Comparison of ENCODE assay signal across 37 cellular contexts in the genomic region with DNA sequence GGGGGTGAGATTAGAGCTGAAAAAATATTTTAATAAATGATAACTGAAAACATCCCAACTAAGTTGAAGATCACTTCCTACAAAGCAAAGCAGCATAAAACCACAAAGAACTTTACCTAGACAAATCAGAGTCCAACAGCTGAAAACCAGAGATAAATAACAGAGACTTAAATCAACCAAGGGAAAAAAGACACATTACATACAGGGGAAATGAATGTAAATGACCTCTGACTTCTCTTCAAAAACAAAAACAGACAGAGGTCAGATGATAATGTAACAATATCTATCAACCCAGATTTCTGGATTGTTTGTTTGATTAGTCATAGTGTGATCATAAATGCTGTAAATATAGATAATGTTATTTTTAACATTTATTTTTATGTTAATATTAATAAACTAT.
"Had no signal": no experiment of that assay in that cellular context is flagged by ENCODE, and none has a peak within 500 bp of the region (broad histone marks: within the 10 kb centered on the region; RNA-seq: fewer than 3 reads in every experiment).

No MANE protein-coding gene starts in this region.

- H3K27ac Mint-ChIP-seq: activated B cell treated with CpG ODN at 0.5 μM for 24 hours; activated CD4-positive, alpha-beta memory T cell treated with anti-CD3 and anti-CD28 coated beads for 36 hours; activated CD4-positive, alpha-beta T cell treated with anti-CD3 and anti-CD28 coated beads, Interleukin-2, amount 10 ng/mL, durations not matched to agents 24 days and 14 days; activated CD8-positive, alpha-beta T cell treated with anti-CD3 and anti-CD28 coated beads for 36 hours; activated naive CD4-positive, alpha-beta T cell treated with anti-CD3 and anti-CD28 coated beads, Interleukin-2, amount 10 ng/mL, durations not matched to agents 7 days and 5 days; activated naive CD4-positive, alpha-beta T cell treated with anti-CD3 and anti-CD28 coated beads, Interleukin-2, amount 50 U/mL, for 24 hours; activated naive CD8-positive, alpha-beta T cell; activated naive CD8-positive, alpha-beta T cell treated with anti-CD3 and anti-CD28 coated beads, Interleukin-2, amount 10 ng/mL, durations not matched to agents 7 days and 5 days; activated naive CD8-positive, alpha-beta T cell treated with anti-CD3 and anti-CD28 coated beads, Interleukin-2, amount 50 U/mL, for 24 hours; activated T-helper 2 cell treated with anti-CD3 and anti-CD28 coated beads, Interferon-gamma antibody, Interleukin-2, Interleukin-4, amounts not matched to agents 10 μg/mL and 5 μg/mL and 100 μg/mL, durations not matched to agents 14 hours and 24 hours and 36 hours; brain; T-helper 1 cell treated with Interleukin-12 subunit alpha and Interleukin-12 subunit beta and Interleukin-4 antibody, amounts not matched to agents 30 μg/mL and 1 μg/mL, for 36 hours; T-helper 2 cell treated with Interferon-gamma antibody and Interleukin-4, amounts not matched to agents 5 μg/mL and 100 μg/mL, for 36 hours had no signal

- H3K36me3 ChIP-seq: ascending aorta, cardiac muscle cell had no signal

- H3K27me3 ChIP-seq: ascending aorta, cardiac muscle cell had no signal

- FAIRE-seq: bronchial epithelial cell, TTC549 had no signal

- H3K4me3 ChIP-seq: ascending aorta, cardiac muscle cell had no signal

- H3K4me1 Mint-ChIP-seq: activated B cell treated with CpG ODN at 0.5 μM for 24 hours; activated CD4-positive, alpha-beta T cell treated with anti-CD3 and anti-CD28 coated beads, Interleukin-2, amount 10 ng/mL, durations not matched to agents 24 days and 14 days; activated naive CD4-positive, alpha-beta T cell treated with anti-CD3 and anti-CD28 coated beads, Interleukin-2, amount 10 ng/mL, durations not matched to agents 7 days and 5 days; activated naive CD4-positive, alpha-beta T cell treated with anti-CD3 and anti-CD28 coated beads, Interleukin-2, amount 50 U/mL, for 24 hours; activated naive CD8-positive, alpha-beta T cell treated with anti-CD3 and anti-CD28 coated beads, Interleukin-2, amount 10 ng/mL, durations not matched to agents 7 days and 5 days; activated naive CD8-positive, alpha-beta T cell treated with anti-CD3 and anti-CD28 coated beads, Interleukin-2, amount 50 U/mL, for 24 hours; brain; central memory CD8-positive, alpha-beta T cell had no signal

- DNase-seq: activated B cell treated with CpG ODN at 0.5 μM for 24 hours; activated CD4-positive, alpha-beta memory T cell treated with anti-CD3 and anti-CD28 coated beads for 36 hours; activated CD4-positive, alpha-beta T cell treated with anti-CD3 and anti-CD28 coated beads for 4 hours; activated CD4-positive, alpha-beta T cell treated with anti-CD3 and anti-CD28 coated beads, Interleukin-2, amount 10 ng/mL, durations not matched to agents 24 days and 14 days; activated CD4-positive, alpha-beta T cell treated with anti-CD3 and anti-CD28 coated beads, Interleukin-2, amount 50 U/mL, for 1 hour; activated CD4-positive, alpha-beta T cell treated with anti-CD3 and anti-CD28 coated beads, Interleukin-2, amount 50 U/mL, for 4 hours; activated CD4-positive, CD25-positive, alpha-beta regulatory T cell treated with anti-CD3 and anti-CD28 coated beads, Interleukin-2, amount 50 U/mL, for 72 hours; activated CD8-positive, alpha-beta memory T cell treated with anti-CD3 and anti-CD28 coated beads, Interleukin-2, amount 50 U/mL, for 4 hours; activated CD8-positive, alpha-beta T cell treated with anti-CD3 and anti-CD28 coated beads for 36 hours; activated effector memory CD4-positive, alpha-beta T cell treated with Interleukin-2 at 50 U/mL for 16 hours; activated gamma-delta T cell; activated naive CD4-positive, alpha-beta T cell treated with anti-CD3 and anti-CD28 coated beads, Interleukin-2, amount 10 ng/mL, durations not matched to agents 7 days and 5 days; activated naive CD4-positive, alpha-beta T cell treated with Interleukin-2 at 50 U/mL for 16 hours; activated naive CD8-positive, alpha-beta T cell treated with anti-CD3 and anti-CD28 coated beads, Interleukin-2, amount 10 ng/mL, durations not matched to agents 7 days and 5 days; activated naive CD8-positive, alpha-beta T cell treated with anti-CD3 and anti-CD28 coated beads, Interleukin-2, amount 50 U/mL, for 24 hours; activated T-cell treated with anti-CD3 and anti-CD28 coated beads for 4 hours; activated T-cell treated with anti-CD3 and anti-CD28 coated beads, Interleukin-2, amount 50 U/mL, for 1 hour; activated T-cell treated with anti-CD3 and anti-CD28 coated beads, Interleukin-2, amount 50 U/mL, for 48 hours; amygdala; anterior cingulate cortex; caudate nucleus; cerebellar nuclear complex; T-helper 1 cell; T-helper 2 cell; T-helper 9 cell had no signal

- H3K9me3 Mint-ChIP-seq: activated CD8-positive, alpha-beta T cell treated with anti-CD3 and anti-CD28 coated beads for 36 hours had no signal

- H3K4me3 Mint-ChIP-seq: activated B cell treated with CpG ODN at 0.5 μM for 24 hours; activated CD4-positive, alpha-beta memory T cell treated with anti-CD3 and anti-CD28 coated beads for 36 hours; activated CD4-positive, alpha-beta T cell treated with anti-CD3 and anti-CD28 coated beads, Interleukin-2, amount 10 ng/mL, durations not matched to agents 24 days and 14 days; activated CD8-positive, alpha-beta T cell treated with anti-CD3 and anti-CD28 coated beads for 36 hours; activated naive CD4-positive, alpha-beta T cell treated with anti-CD3 and anti-CD28 coated beads, Interleukin-2, amount 10 ng/mL, durations not matched to agents 7 days and 5 days; activated naive CD4-positive, alpha-beta T cell treated with anti-CD3 and anti-CD28 coated beads, Interleukin-2, amount 50 U/mL, for 24 hours; activated naive CD8-positive, alpha-beta T cell; activated naive CD8-positive, alpha-beta T cell treated with anti-CD3 and anti-CD28 coated beads, Interleukin-2, amount 10 ng/mL, durations not matched to agents 7 days and 5 days; activated naive CD8-positive, alpha-beta T cell treated with anti-CD3 and anti-CD28 coated beads, Interleukin-2, amount 50 U/mL, for 24 hours; brain; central memory CD8-positive, alpha-beta T cell; T-helper 1 cell treated with Interleukin-12 subunit alpha and Interleukin-12 subunit beta and Interleukin-4 antibody, amounts not matched to agents 30 μg/mL and 1 μg/mL, for 36 hours; T-helper 2 cell treated with Interferon-gamma antibody and Interleukin-4, amounts not matched to agents 5 μg/mL and 100 μg/mL, for 36 hours had no signal

- H3K4me1 ChIP-seq: ascending aorta had no signal

- H3K27me3 Mint-ChIP-seq: activated B cell treated with CpG ODN at 0.5 μM for 24 hours; activated CD4-positive, alpha-beta memory T cell treated with anti-CD3 and anti-CD28 coated beads for 36 hours; activated CD4-positive, alpha-beta T cell treated with anti-CD3 and anti-CD28 coated beads, Interleukin-2, amount 10 ng/mL, durations not matched to agents 24 days and 14 days; activated CD8-positive, alpha-beta T cell treated with anti-CD3 and anti-CD28 coated beads for 36 hours; activated naive CD4-positive, alpha-beta T cell treated with anti-CD3 and anti-CD28 coated beads, Interleukin-2, amount 10 ng/mL, durations not matched to agents 7 days and 5 days; activated naive CD4-positive, alpha-beta T cell treated with anti-CD3 and anti-CD28 coated beads, Interleukin-2, amount 50 U/mL, for 24 hours; activated naive CD8-positive, alpha-beta T cell treated with anti-CD3 and anti-CD28 coated beads, Interleukin-2, amount 10 ng/mL, durations not matched to agents 7 days and 5 days; activated naive CD8-positive, alpha-beta T cell treated with anti-CD3 and anti-CD28 coated beads, Interleukin-2, amount 50 U/mL, for 24 hours; central memory CD8-positive, alpha-beta T cell had no signal

- H3K36me3 Mint-ChIP-seq: activated naive CD4-positive, alpha-beta T cell treated with anti-CD3 and anti-CD28 coated beads, Interleukin-2, amount 10 ng/mL, durations not matched to agents 7 days and 5 days; activated naive CD4-positive, alpha-beta T cell treated with anti-CD3 and anti-CD28 coated beads, Interleukin-2, amount 50 U/mL, for 24 hours; activated naive CD8-positive, alpha-beta T cell; activated naive CD8-positive, alpha-beta T cell treated with anti-CD3 and anti-CD28 coated beads, Interleukin-2, amount 10 ng/mL, durations not matched to agents 7 days and 5 days had no signal

- H3K27ac ChIP-seq: ascending aorta, cardiac muscle cell, VCaP had no signal
